Comparison of ENCODE assay signal across 22 cellular contexts in the genomic region with DNA sequence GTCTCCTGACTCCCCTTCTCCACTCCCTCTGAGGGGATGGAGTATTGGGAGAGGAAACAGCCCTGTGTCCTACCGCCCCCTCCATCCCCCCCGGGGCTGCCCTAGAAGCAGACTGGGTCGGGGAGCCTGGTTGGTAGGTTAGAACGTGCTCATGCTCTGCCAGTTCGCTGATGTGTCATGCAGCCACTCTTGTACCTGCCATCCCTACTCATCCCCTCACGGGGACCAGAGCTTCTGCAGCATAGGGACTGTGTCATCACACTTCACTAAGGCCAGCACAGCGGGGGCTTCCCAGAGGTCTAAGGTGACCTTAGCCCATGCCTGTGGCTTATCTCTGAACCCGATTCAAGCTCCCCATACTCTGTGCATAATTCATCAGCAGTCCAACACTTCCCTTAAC. TPM values are rescaled to one million over a fixed set of nuclear protein-coding genes. Genes with fewer than 3 reads are reported as not detected.
"Had no signal": no experiment of that assay in that cellular context is flagged by ENCODE, and none has a peak within 500 bp of the region (broad histone marks: within the 10 kb centered on the region; RNA-seq: fewer than 3 reads in every experiment).

No MANE protein-coding gene starts in this region.

- H3K4me3 ChIP-seq: body of pancreas, cardiac muscle cell, pancreas, right lobe of liver, skin epidermis, tibial nerve had no signal

- DNase-seq: activated CD4-positive, alpha-beta memory T cell treated with anti-CD3 and anti-CD28 coated beads, Interleukin-2, amount 10 ng/mL, durations not matched to agents 7 days and 5 days; activated CD4-positive, alpha-beta T cell treated with anti-CD3 and anti-CD28 coated beads for 48 hours; activated gamma-delta T cell treated with Interleukin-2 at 50 U/mL for 16 hours; anterior cingulate cortex; body of pancreas; dermis blood vessel endothelial cell; effector CD8-positive, alpha-beta T cell; hippocampal formation; pancreas; right lobe of liver; stimulated activated CD4-positive, alpha-beta T cell treated with anti-CD3 and anti-CD28 coated beads, Interleukin-2, amount 100 ng/mL, for 24 hours; stimulated activated naive CD8-positive, alpha-beta T cell treated with anti-CD3 and anti-CD28 coated beads, Interleukin-15, amount 100 ng/mL, for 72 hours; T-helper 2 cell had no signal

- H3K4me1 ChIP-seq: right lobe of liver had no signal

- FAIRE-seq: frontal cortex, pancreas had no signal

- H3K36me3 ChIP-seq: cardiac muscle cell, neutrophil, pancreas, right lobe of liver, tibial nerve had no signal

- ATAC-seq: body of pancreas; natural killer cell treated with Interleukin-12 subunit alpha and Interleukin-12 subunit beta and Interleukin-15 and Interleukin-18, amount 100 ng/mL, for 72 hours; pancreas; right lobe of liver; stimulated activated effector memory CD8-positive, alpha-beta T cell treated with anti-CD3 and anti-CD28 coated beads, Interleukin-12 subunit alpha, Interleukin-12 subunit beta, amount 100 ng/mL, for 72 hours; stimulated activated naive CD8-positive, alpha-beta T cell treated with anti-CD3 and anti-CD28 coated beads, Interleukin-15, amount 100 ng/mL, for 72 hours had no signal

- H3K9me3 ChIP-seq: body of pancreas, neutrophil, pancreas, right lobe of liver, tibial nerve had no signal

- H3K27me3 ChIP-seq: body of pancreas, pancreas, right lobe of liver, tibial nerve had no signal

- H3K27ac ChIP-seq: body of pancreas, cardiac muscle cell, neutrophil, pancreas, right lobe of liver, tibial nerve had no signal

RNA-seq across cellular contexts. Expression of a gene that starts 4.7 kb away (rescaled TPM):
- total RNA-seq: activated CD4-positive, alpha-beta memory T cell treated with anti-CD3 and anti-CD28 coated beads, Interleukin-2, amount 10 ng/mL, durations not matched to agents 7 days and 5 days; activated T-helper 1 cell treated with anti-CD3 and anti-CD28 coated beads, Interleukin-12 subunit alpha, Interleukin-12 subunit beta, Interleukin-2, Interleukin-4 antibody, amounts not matched to agents 30 ng/mL and 10 ng/mL and 1 ng/mL, durations not matched to agents 14 hours and 24 hours and 36 hours; body of pancreas; cardiac muscle cell; frontal cortex; natural killer cell treated with Interleukin-12 subunit alpha and Interleukin-12 subunit beta and Interleukin-15 and Interleukin-18, amount 100 ng/mL, for 72 hours; right lobe of liver; tibial nerve; urinary bladder had no signal
- polyA plus RNA-seq: cardiac muscle cell had no signal

RNA-seq across cellular contexts. Expression of a gene that starts 28.7 kb away (rescaled TPM):
- total RNA-seq: activated CD4-positive, alpha-beta memory T cell treated with anti-CD3 and anti-CD28 coated beads, Interleukin-2, amount 10 ng/mL, durations not matched to agents 7 days and 5 days; activated T-helper 1 cell treated with anti-CD3 and anti-CD28 coated beads, Interleukin-12 subunit alpha, Interleukin-12 subunit beta, Interleukin-2, Interleukin-4 antibody, amounts not matched to agents 30 ng/mL and 10 ng/mL and 1 ng/mL, durations not matched to agents 14 hours and 24 hours and 36 hours; dermis blood vessel endothelial cell; natural killer cell treated with Interleukin-12 subunit alpha and Interleukin-12 subunit beta and Interleukin-15 and Interleukin-18, amount 100 ng/mL, for 72 hours had no signal
